22 cellular contexts compared by ENCODE assay signal in genomic region chr5:180133551-180133950, GRCh38.
DNase-seq lines count a peak whose midpoint lies in the region; ATAC-seq and TF ChIP-seq lines count a peak whose summit lies in the region.
"Had no signal": no experiment of that assay in that cellular context is flagged by ENCODE, and none has a peak within 500 bp of the region (broad histone marks: within the 10 kb centered on the region; RNA-seq: fewer than 3 reads in every experiment).

No MANE protein-coding gene starts in this region.

- no peak overlapping the region for H2AFZ ChIP-seq in PC-3 (ENCODE audit: low read length)
- H2AFZ ChIP-seq: GM23248 had no signal

- DNase-seq in SIG-M5 treated with dmso at 0.1 percent for 504 hours (lab: John Stamatoyannopoulos, UW; ENCODE audit: unreplicated experiment) (peak; percentile 7), SIG-M5 (lab: John Stamatoyannopoulos, UW) (no peak), 8988T (peak; percentile 20), PC-3 (peak; percentile 22), type B pancreatic cell (ENCODE audit: extremely low spot score, unreplicated experiment) (no peak), SKM-1 (lab: John Stamatoyannopoulos, UW; ENCODE audit: unreplicated experiment) (no peak)
- DNase-seq: CD4-positive, CD25-positive, alpha-beta regulatory T cell; CD8-positive, alpha-beta memory T cell; COR-L47; DMS 273 treated with DMSO at 0.1 percent for 48 hours; DMS53; DND-41; EL; GM23248; KBM-7 had no signal

- H3K79me2 ChIP-seq in PC-3 (ENCODE audit: low read length) = no peaks in the 10 kb centered on the region

- peaks cover 9% of the 10 kb centered on the region for H3K4me1 ChIP-seq in PC-3 (ENCODE audit: insufficient read depth, low read length)
- H3K4me1 ChIP-seq: HAP-1 had no signal

- H3K9me3 Mint-ChIP-seq in type B pancreatic cell = no peaks in the 10 kb centered on the region
- H3K9me3 Mint-ChIP-seq: CD4-positive, CD25-positive, alpha-beta regulatory T cell; CD8-positive, alpha-beta memory T cell; IgD-negative memory B cell had no signal

- no peaks in the 10 kb centered on the region for H3K9me2 ChIP-seq in PC-3 (replicated peaks; ENCODE audit: low read length)

- no peaks in the 10 kb centered on the region for H3K4me1 Mint-ChIP-seq in type B pancreatic cell (ENCODE audit: unreplicated experiment)
- H3K4me1 Mint-ChIP-seq: IgD-negative memory B cell had no signal

- intact Hi-C loops in PC-3 (cut with micrococcal nuclease) = no loop called here

- H3K4me2 ChIP-seq in PC-3 (ENCODE audit: low read length) = no peak overlapping the region
- H3K4me2 ChIP-seq: BLaER1 had no signal

- POLR2A ChIA-PET in PC-3 (lab: Charles Lee; ENCODE audit: unreplicated experiment) = no interaction called here

- no peaks in the 10 kb centered on the region for H3K36me3 Mint-ChIP-seq in type B pancreatic cell
- H3K36me3 Mint-ChIP-seq: CD4-positive, CD25-positive, alpha-beta regulatory T cell; CD8-positive, alpha-beta memory T cell; IgD-negative memory B cell had no signal

- no peaks in the 10 kb centered on the region for H3K36me3 ChIP-seq in PC-3 (ENCODE audit: low read depth, low read length)
- H3K36me3 ChIP-seq: BLaER1, HAP-1 had no signal

- no peak overlapping the region for H3K9ac ChIP-seq in PC-3 (ENCODE audit: low read length)
- H3K9ac ChIP-seq: BLaER1, GM23248 had no signal

- H3K4me3 ChIP-seq in PC-3 (ENCODE audit: low read length) = no peak overlapping the region
- H3K4me3 ChIP-seq: BLaER1, GM12878, GM23248, HAP-1 had no signal

- BruUV-seq in PC-3 (replicated peaks; lab: Mats Ljungman, UMichigan) = no TSS peak

- H3F3A ChIP-seq in PC-3 (ENCODE audit: low read length, unreplicated experiment) = no peaks in the 10 kb centered on the region

- H3K4me3 Mint-ChIP-seq in type B pancreatic cell = peak overlapping the region; percentile 17
- H3K4me3 Mint-ChIP-seq: CD4-positive, CD25-positive, alpha-beta regulatory T cell; CD8-positive, alpha-beta memory T cell; IgD-negative memory B cell had no signal

- no peaks in the 10 kb centered on the region for H4K20me1 ChIP-seq in PC-3 (ENCODE audit: low read length)
- H4K20me1 ChIP-seq: BLaER1 had no signal

- H3K9me3 ChIP-seq in PC-3 (ENCODE audit: low read length) = no peaks in the 10 kb centered on the region
- H3K9me3 ChIP-seq: HAP-1 had no signal

- H3K27me3 Mint-ChIP-seq in type B pancreatic cell = no peaks in the 10 kb centered on the region
- H3K27me3 Mint-ChIP-seq: CD4-positive, CD25-positive, alpha-beta regulatory T cell had no signal

- TF ChIP-seq CTCF in PC-3 (conservative IDR thresholded peaks at IDR 0.05; ENCODE audit: low read depth, low read length) = no peak
- TF ChIP-seq CTCF in type B pancreatic cell (conservative IDR thresholded peaks at IDR 0.05) = no peak

- H3K27me3 ChIP-seq in PC-3 (ENCODE audit: low read length) = no peaks in the 10 kb centered on the region
- H3K27me3 ChIP-seq: BLaER1 had no signal

- H3K27ac ChIP-seq in PC-3 (ENCODE audit: low read length) = no peak overlapping the region
- H3K27ac ChIP-seq: 22Rv1, BLaER1, GM23248 had no signal

- peak overlapping the region; percentile 46 for H3K27ac Mint-ChIP-seq in type B pancreatic cell
- H3K27ac Mint-ChIP-seq: CD4-positive, CD25-positive, alpha-beta regulatory T cell; CD8-positive, alpha-beta memory T cell; IgD-negative memory B cell had no signal

- no peak for ATAC-seq in PC-3
- no peak for ATAC-seq in GM21723 (IDR thresholded peaks at IDR 0.05; ENCODE audit: unreplicated experiment)
- ATAC-seq: GM12878, HepG2 had no signal

- CTCF ChIA-PET in PC-3 (lab: Charles Lee) = no interaction called here

Comparison
In these comparisons a context has a peak if more than half of its experiments do, and no peak if none do; other contexts are left out.
1. DNase-seq: peak in SIG-M5 treated with dmso at 0.1 percent for 504 hours (single experiment), 8988T (single experiment) and PC-3 (single experiment); none in SIG-M5 (single experiment), type B pancreatic cell (single experiment) and SKM-1 (single experiment).